ENCODE assay signal across 25 cellular contexts in the genomic region with DNA sequence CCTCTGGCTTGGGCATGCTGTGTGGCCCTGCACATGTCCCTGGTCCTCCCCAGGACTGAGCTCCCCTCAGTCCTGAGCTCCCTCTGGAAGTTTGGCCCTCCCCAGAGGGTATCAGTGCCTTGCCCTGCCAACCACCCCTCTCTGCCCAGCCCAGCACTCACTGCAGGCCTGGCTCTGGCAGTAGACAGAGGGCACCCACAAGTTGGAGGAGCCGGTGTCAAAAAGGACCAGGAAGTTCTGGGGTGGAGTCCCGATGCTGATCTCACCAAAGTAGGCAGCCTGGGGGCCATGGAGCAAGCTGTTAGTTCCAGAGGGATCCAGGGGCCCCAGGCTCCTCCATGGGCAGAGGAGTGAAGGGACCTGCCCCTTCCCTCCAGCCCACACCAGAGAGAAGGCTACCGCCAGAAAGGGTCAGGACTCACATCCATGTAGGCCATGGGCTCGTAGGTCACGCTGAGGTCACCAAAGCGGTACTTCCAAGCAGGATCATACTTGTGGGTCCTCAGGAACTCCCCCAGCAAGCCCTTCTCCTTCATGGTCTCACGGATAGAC. TPM values are rescaled to one million over a fixed set of nuclear protein-coding genes. Genes with fewer than 3 reads are reported as not detected.
"Had no signal": no experiment of that assay in that cellular context is flagged by ENCODE, and none has a peak within 500 bp of the region (broad histone marks: within the 10 kb centered on the region; RNA-seq: fewer than 3 reads in every experiment).

No MANE protein-coding gene starts in this region.

- DNase-seq: Kasumi-1, MM.1S, NCI-H1105, NCI-H1417, NCI-H1436 treated with DMSO at 0.1 percent for 48 hours, NCI-H1694, NCI-H187 treated with DMSO at 0.1 percent for 48 hours, NCI-H2029 treated with DMSO at 0.1 percent for 48 hours, NCI-H2171 treated with DMSO at 0.1 percent for 48 hours, NCI-H2227 treated with DMSO at 0.1 percent for 48 hours, NCI-H524, NCI-H69, NCI-H774, RPMI8226, SHP77 treated with DMSO at 0.1 percent for 48 hours, SJCRH30, T-helper 1 cell had no signal

- H3K4me3 ChIP-seq: K562, SJCRH30 had no signal

- FAIRE-seq: K562, RCC 7860 had no signal

- H3K9ac ChIP-seq: KMS-11 had no signal

- ATAC-seq: K562, SK-N-SH treated with all-trans-retinoic acid at 6 μM for 48 hours had no signal

- H3K27ac ChIP-seq: KMS-11, SJCRH30 had no signal

- H3K4me2 ChIP-seq: KMS-11 had no signal

- H3K9me3 ChIP-seq: SJCRH30 had no signal

- H3K36me3 ChIP-seq: SJCRH30 had no signal

RNA-seq across cellular contexts. Expression of a gene that starts 2.9 kb away (rescaled TPM):
- total RNA-seq: HT1080, M059J, NCI-H460, SJCRH30 had no signal
- polyA plus RNA-seq: IgD-negative memory B cell had no signal

RNA-seq across cellular contexts. Expression of a gene that starts 36.3 kb away (rescaled TPM):
- polyA plus RNA-seq: IgD-negative memory B cell had no signal
